18 cellular contexts compared by ENCODE assay signal in genomic region chr4:152776352-152776751, GRCh38. TPM values are rescaled to one million over a fixed set of nuclear protein-coding genes. Genes with fewer than 3 reads are reported as not detected.
DNase-seq lines count a peak whose midpoint lies in the region; ATAC-seq, FAIRE-seq and TF ChIP-seq lines count a peak whose summit lies in the region.
"Had no signal": no experiment of that assay in that cellular context is flagged by ENCODE, and none has a peak within 500 bp of the region (broad histone marks: within the 10 kb centered on the region; RNA-seq: fewer than 3 reads in every experiment).

No MANE protein-coding gene starts in this region.

- DNase-seq in CD4-positive, alpha-beta T cell: no peak
- DNase-seq in RKO (ENCODE audit: low spot score) (peak; percentile 35), bronchial epithelial cell (ENCODE audit: low read depth) (peak; percentile 51), tibial nerve (ENCODE audit: low spot score in 2 of 2) (no peak), coronary artery (ENCODE audit: low spot score) (no peak)
- DNase-seq in stimulated activated CD4-positive, alpha-beta T cell treated with anti-CD3 and anti-CD28 coated beads, Interleukin-4, amount 100 ng/mL, for 1 hour: no peak
- DNase-seq in stimulated activated naive B cell treated with anti-CD40 and anti-IgM and Interleukin-4, amounts not matched to agents 10 μg/mL and 1 μg/mL and 100 μg/mL, for 72 hours: no peak
- DNase-seq: GM23248, KG1, MG63, NCI-H1092 treated with DMSO at 0.1 percent for 48 hours, NCI-H1694 treated with DMSO at 0.1 percent for 48 hours, NCI-H446, NCI-H774, Right ventricle myocardium superior had no signal

- H3K4me1 Mint-ChIP-seq in CD4-positive, alpha-beta T cell (ENCODE audit: low read depth): peaks cover 30% of the 10 kb centered on the region
- H3K4me1 Mint-ChIP-seq in stimulated activated naive B cell treated with anti-CD40 and anti-IgM and Interleukin-4, amounts not matched to agents 10 μg/mL and 1 μg/mL and 100 μg/mL, for 72 hours: peaks cover 16 to 24% of the 10 kb centered on the region in 2 donors

- H3K4me3 ChIP-seq in bronchial epithelial cell (ENCODE audit: low read depth, low read length) (no peak overlapping the region), tibial nerve (no peak overlapping the region), coronary artery (no peak overlapping the region)
- H3K4me3 ChIP-seq: GM23248, MG63 had no signal

- intact Hi-C loops in CD4-positive, alpha-beta T cell (cut with DNase I, micrococcal nuclease): loop anchor here in 1 of 2 experiments (5.0 to 10.0 kb wide), 4 partner anchors 94 to 1009 kb away; no protein-coding TSS in a partner anchor

- H3K4me3 Mint-ChIP-seq in CD4-positive, alpha-beta T cell: peak overlapping the region; percentile 38
- no peak overlapping the region for H3K4me3 Mint-ChIP-seq in stimulated activated naive B cell treated with anti-CD40 and anti-IgM and Interleukin-4, amounts not matched to agents 10 μg/mL and 1 μg/mL and 100 μg/mL, for 72 hours
- H3K4me3 Mint-ChIP-seq: CD14-positive monocyte had no signal

- H3K27me3 ChIP-seq in CD4-positive, alpha-beta T cell (ENCODE audit: control insufficient read depth, insufficient read depth, low read length): no peaks in the 10 kb centered on the region
- H3K27me3 ChIP-seq in bronchial epithelial cell (ENCODE audit: control insufficient read depth, insufficient read depth, low read length): no peaks in the 10 kb centered on the region
- H3K27me3 ChIP-seq in tibial nerve: no peaks in the 10 kb centered on the region

- H3K27me3 Mint-ChIP-seq in CD4-positive, alpha-beta T cell: peaks cover 11% of the 10 kb centered on the region
- no peaks in the 10 kb centered on the region for H3K27me3 Mint-ChIP-seq in stimulated activated naive B cell treated with anti-CD40 and anti-IgM and Interleukin-4, amounts not matched to agents 10 μg/mL and 1 μg/mL and 100 μg/mL, for 72 hours

- TF ChIP-seq CTCF in CD4-positive, alpha-beta T cell (IDR thresholded peaks at IDR 0.05): no peak
- TF ChIP-seq CTCF in bronchial epithelial cell (IDR thresholded peaks at IDR 0.05; ENCODE audit: insufficient read depth, low read length, severe bottlenecking) (no peak), tibial nerve (IDR thresholded peaks at IDR 0.05) (no peak), coronary artery (IDR thresholded peaks at IDR 0.05) (no peak)

- TF ChIP-seq POLR2A in tibial nerve (IDR thresholded peaks at IDR 0.05): no peak

- H3K9me3 ChIP-seq in CD4-positive, alpha-beta T cell (ENCODE audit: control insufficient read depth, low read length): no peaks in the 10 kb centered on the region
- H3K9me3 ChIP-seq in tibial nerve: no peaks in the 10 kb centered on the region
- H3K9me3 ChIP-seq: MG63 had no signal

- H3K9me3 Mint-ChIP-seq in CD4-positive, alpha-beta T cell: no peaks in the 10 kb centered on the region
- no peaks in the 10 kb centered on the region for H3K9me3 Mint-ChIP-seq in stimulated activated naive B cell treated with anti-CD40 and anti-IgM and Interleukin-4, amounts not matched to agents 10 μg/mL and 1 μg/mL and 100 μg/mL, for 72 hours

- no peak for ATAC-seq in CD4-positive, alpha-beta T cell (ENCODE audit: poor library complexity)
- no peak for ATAC-seq in stimulated activated naive B cell treated with anti-CD40 and anti-IgM and Interleukin-4, amounts not matched to agents 10 μg/mL and 1 μg/mL and 100 μg/mL, for 72 hours (replicated peaks)

- CTCF ChIA-PET in CD4-positive, alpha-beta T cell (lab: Charles Lee): no interaction called here

- H3K4me1 ChIP-seq in tibial nerve: peaks cover 0 to 23% (median 6%) of the 10 kb centered on the region in 4 donors

- H3K36me3 Mint-ChIP-seq in CD4-positive, alpha-beta T cell (ENCODE audit: low read depth): peaks cover 13% of the 10 kb centered on the region
- H3K36me3 Mint-ChIP-seq in stimulated activated naive B cell treated with anti-CD40 and anti-IgM and Interleukin-4, amounts not matched to agents 10 μg/mL and 1 μg/mL and 100 μg/mL, for 72 hours: peaks cover 0 to 3% of the 10 kb centered on the region in 2 donors

- H3K27ac ChIP-seq in CD4-positive, alpha-beta T cell (ENCODE audit: low read depth, low read length): no peak overlapping the region
- H3K27ac ChIP-seq in tibial nerve (no peak overlapping the region), coronary artery (no peak overlapping the region)
- H3K27ac ChIP-seq: GM23248 had no signal

- FAIRE-seq in bronchial epithelial cell (lab: Jason Lieb, UNC) (no peak), islet of Langerhans (lab: Jason Lieb, UNC) (peak; percentile 9)
- FAIRE-seq: GM12891 had no signal

- no peaks in the 10 kb centered on the region for H3K36me3 ChIP-seq in bronchial epithelial cell (ENCODE audit: control insufficient read depth, insufficient read depth, low read length)
- no peaks in the 10 kb centered on the region for H3K36me3 ChIP-seq in tibial nerve
- H3K36me3 ChIP-seq: MG63 had no signal

- no peak for TF ChIP-seq EP300 in tibial nerve (IDR thresholded peaks at IDR 0.05)

- POLR2A ChIA-PET in CD4-positive, alpha-beta T cell (lab: Charles Lee): no interaction called here

- H3K27ac Mint-ChIP-seq in CD4-positive, alpha-beta T cell: no peak overlapping the region
- no peak overlapping the region for H3K27ac Mint-ChIP-seq in stimulated activated naive B cell treated with anti-CD40 and anti-IgM and Interleukin-4, amounts not matched to agents 10 μg/mL and 1 μg/mL and 100 μg/mL, for 72 hours
- H3K27ac Mint-ChIP-seq: CD14-positive monocyte had no signal

RNA-seq across cellular contexts. Expression of gene TIGD4, which starts 3.2 kb away (rescaled TPM):
- under 1 TPM in 1 of 2 experiments, not detected in 1; 0.22 TPM for total RNA-seq in CD4-positive, alpha-beta T cell
- under 0.01 and 0.38 TPM in 2 replicates for total RNA-seq in bronchial epithelial cell
- total RNA-seq in tibial nerve: 1 to 10 TPM in 3 of 4 donors, under 1 TPM in 1; 0.90 to 1.9 (median 1.4) TPM

RNA-seq across cellular contexts. Expression of gene ARFIP1, which starts 3.4 kb away (rescaled TPM):
- 1 to 10 TPM; 2.6 to 3.0 TPM for total RNA-seq in CD4-positive, alpha-beta T cell
- total RNA-seq in bronchial epithelial cell: 35.8 and 41.7 TPM in 2 replicates
- 10 to 100 TPM; 27.3 to 44.0 (median 39.2) TPM for total RNA-seq in tibial nerve

Comparison
In these comparisons a context has a peak if more than half of its experiments do, and no peak if none do; other contexts are left out.
1. DNase-seq: peak in RKO (single experiment) and bronchial epithelial cell (single experiment); none in CD4-positive, alpha-beta T cell (0 of 10), stimulated activated CD4-positive, alpha-beta T cell treated with anti-CD3 and anti-CD28 coated beads, Interleukin-4, amount 100 ng/mL, for 1 hour (single experiment), tibial nerve (0 of 2), coronary artery (single experiment) and stimulated activated naive B cell treated with anti-CD40 and anti-IgM and Interleukin-4, amounts not matched to agents 10 μg/mL and 1 μg/mL and 100 μg/mL, for 72 hours (single experiment).